In genomic region chrX:129721414-129721813, GRCh38 we compare ENCODE assay signal across 21 cellular contexts. TPM values are rescaled to one million over a fixed set of nuclear protein-coding genes. Genes with fewer than 3 reads are reported as not detected.
DNase-seq lines count a peak whose midpoint lies in the region; ATAC-seq, FAIRE-seq and TF ChIP-seq lines count a peak whose summit lies in the region.
"Had no signal": no experiment of that assay in that cellular context is flagged by ENCODE, and none has a peak within 500 bp of the region (broad histone marks: within the 10 kb centered on the region; RNA-seq: fewer than 3 reads in every experiment).

No MANE protein-coding gene starts in this region.

- ATAC-seq in K562, result no peak
- ATAC-seq in HG03135 (IDR thresholded peaks at IDR 0.05; ENCODE audit: unreplicated experiment), result no peak

- no peak for FAIRE-seq in K562 (lab: Jason Lieb, UNC)
- no peak for FAIRE-seq in endothelial cell of umbilical vein (lab: Jason Lieb, UNC)
- no peak for FAIRE-seq in frontal cortex (lab: Jason Lieb, UNC)
- FAIRE-seq: H54 had no signal

- H3K27me3 ChIP-seq in left ventricle myocardium inferior (ENCODE audit: low read depth) (no peaks in the 10 kb centered on the region), K562 (ENCODE audit: control insufficient read depth in 2 of 2, insufficient read depth in 2 of 2, low read length in 2 of 2) (peaks cover 7 to 27% of the 10 kb centered on the region in 2 experiments), endothelial cell of umbilical vein (ENCODE audit: control insufficient read depth in 2 of 2, insufficient read depth in 2 of 2, low read length in 2 of 2) (no peaks in the 10 kb centered on the region)
- H3K27me3 ChIP-seq: BE2C, Peyer's patch had no signal

- H4K20me1 ChIP-seq in K562 (replicated peaks; ENCODE audit: control insufficient read depth, insufficient read depth, low read length), result no peaks in the 10 kb centered on the region
- no peaks in the 10 kb centered on the region for H4K20me1 ChIP-seq in endothelial cell of umbilical vein (replicated peaks; ENCODE audit: control insufficient read depth, extremely low read depth, insufficient read depth, low read length)

- no peaks in the 10 kb centered on the region for H3K9me1 ChIP-seq in K562 (ENCODE audit: control insufficient read depth, insufficient read depth, low read length)
- no peaks in the 10 kb centered on the region for H3K9me1 ChIP-seq in endothelial cell of umbilical vein (replicated peaks; ENCODE audit: control insufficient read depth, extremely low read depth, insufficient read depth, low read length)

- H3K9me3 ChIP-seq in left ventricle myocardium inferior (replicated peaks) (no peaks in the 10 kb centered on the region), K562 (replicated peaks; ENCODE audit: control insufficient read depth, insufficient read depth, low read depth, low read length) (no peaks in the 10 kb centered on the region), endothelial cell of umbilical vein (replicated peaks; ENCODE audit: control insufficient read depth, insufficient read depth, low read length) (no peaks in the 10 kb centered on the region)
- H3K9me3 ChIP-seq: BE2C, Peyer's patch had no signal

- no TSS peak for BruUV-seq in K562 (replicated peaks; lab: Mats Ljungman, UMichigan)
- no TSS peak for BruUV-seq in endothelial cell of umbilical vein (replicated peaks; lab: Mats Ljungman, UMichigan)

- no peak for TF ChIP-seq EP300 in K562 (IDR thresholded peaks at IDR 0.05; ENCODE audit: low read length)

- POLR2A ChIA-PET in K562 (lab: Yijun Ruan, JAX) (no interaction called here), endothelial cell of umbilical vein (lab: Charles Lee) (no interaction called here)

- H3K4me2 ChIP-seq in K562 (ENCODE audit: insufficient read depth, low read length) (no peak overlapping the region), endothelial cell of umbilical vein (ENCODE audit: insufficient read depth, low read length) (no peak overlapping the region)

- TF ChIP-seq POLR2A in K562 (conservative IDR thresholded peaks at IDR 0.05), result no peak
- TF ChIP-seq POLR2A in endothelial cell of umbilical vein (IDR thresholded peaks at IDR 0.05; ENCODE audit: low read depth, low read length), result no peak

- peak; percentile 36 for DNase-seq in cardiac septum (ENCODE audit: low spot score)
- DNase-seq in left ventricle myocardium inferior, result no peak
- no peak for DNase-seq in K562 (ENCODE audit: extremely low read depth in 1 of 4, low spot score in 3 of 4)
- DNase-seq in endothelial cell of umbilical vein (ENCODE audit: low read depth, low spot score), result no peak
- no peak for DNase-seq in GM19240 (ENCODE audit: insufficient read length, low spot score)
- DNase-seq in frontal cortex (ENCODE audit: low spot score in 2 of 2), result no peak
- DNase-seq: BE2C; CD4-positive, CD25-positive, alpha-beta regulatory T cell; COR-L47; DMS79; MM.1S; NCI-H1048; NCI-H1417 treated with DMSO at 0.1 percent for 48 hours; NCI-H187; NCI-H446; NCI-H526; Peyer's patch had no signal

- dilution Hi-C loops in endothelial cell of umbilical vein (cut with MboI; ENCODE audit: extremely low pct_ligation_motif_present, low sequenced_read_pairs), result no loop called here

- in situ Hi-C loops in K562 (cut with MboI), result no loop called here

- H3K9ac ChIP-seq in K562 (ENCODE audit: insufficient read depth in 1 of 2, low read depth in 2 of 2, low read length in 2 of 2) (no peak overlapping the region), endothelial cell of umbilical vein (replicated peaks; ENCODE audit: extremely low read depth, insufficient read depth, low read length) (no peak overlapping the region)

- H2AFZ ChIP-seq in K562 (ENCODE audit: low read depth, low read length) (no peak overlapping the region), endothelial cell of umbilical vein (ENCODE audit: low read depth, low read length) (no peak overlapping the region)

- intact Hi-C loops in cardiac septum (cut with DNase I), result no loop called here
- intact Hi-C loops in left ventricle myocardium inferior (cut with micrococcal nuclease), result no loop called here
- intact Hi-C loops in K562 (cut with micrococcal nuclease), result no loop called here
- intact Hi-C loops in endothelial cell of umbilical vein (cut with micrococcal nuclease), result no loop called here

- H3K4me1 ChIP-seq in left ventricle myocardium inferior (no peaks in the 10 kb centered on the region), K562 (replicated peaks in 1 of 2; ENCODE audit: control insufficient read depth in 2 of 2, insufficient read depth in 2 of 2, low read length in 2 of 2) (peaks cover 0 to 6% of the 10 kb centered on the region in 2 experiments; a peak in 1 of 5 replicates), endothelial cell of umbilical vein (ENCODE audit: control insufficient read depth, extremely low read depth, insufficient read depth, low read length) (peaks cover 77% of the 10 kb centered on the region)
- H3K4me1 ChIP-seq: BE2C, Peyer's patch had no signal

- CTCF ChIA-PET in K562 (lab: Yijun Ruan, JAX; ENCODE audit: low intra/inter-chr PET ratio), result no interaction called here
- CTCF ChIA-PET in endothelial cell of umbilical vein (lab: Charles Lee), result no interaction called here

- TF ChIP-seq RAD21 in K562 (CRISPR knock-in tag; conservative IDR thresholded peaks at IDR 0.05 in 1 of 2, IDR thresholded peaks at IDR 0.05 in 1 of 2), result no peak

- 0% methylated on average over 2 of the region's 2 CpGs for WGBS in K562 (ENCODE audit: insufficient coverage, low coverage, missing lambda C conversion rate)

- H3K4me3 ChIP-seq in left ventricle myocardium inferior (no peak overlapping the region), K562 (no peak overlapping the region), endothelial cell of umbilical vein (replicated peaks in 1 of 3; ENCODE audit: insufficient read depth in 1 of 3, low read depth in 1 of 3, low read length in 3 of 3) (no peak overlapping the region)
- H3K4me3 ChIP-seq: Peyer's patch had no signal

- H3K27ac ChIP-seq in left ventricle myocardium inferior (replicated peaks), result no peak overlapping the region
- H3K27ac ChIP-seq in K562 (ENCODE audit: extremely low read depth, low read depth, low read length), result no peak overlapping the region
- H3K27ac ChIP-seq in endothelial cell of umbilical vein (ENCODE audit: insufficient read depth, low read depth, low read length), result peak overlapping the region; percentile 38
- H3K27ac ChIP-seq: Peyer's patch had no signal

- H3K79me2 ChIP-seq in K562 (ENCODE audit: control insufficient read depth, insufficient read depth, low read length) (no peaks in the 10 kb centered on the region), endothelial cell of umbilical vein (ENCODE audit: control insufficient read depth, insufficient read depth, low read length) (no peaks in the 10 kb centered on the region)

- H3K36me3 ChIP-seq in left ventricle myocardium inferior, result no peaks in the 10 kb centered on the region
- H3K36me3 ChIP-seq in K562 (ENCODE audit: control insufficient read depth, insufficient read depth, low read length), result no peaks in the 10 kb centered on the region
- H3K36me3 ChIP-seq in endothelial cell of umbilical vein (ENCODE audit: control insufficient read depth in 2 of 2, extremely low read depth in 1 of 2, insufficient read depth in 2 of 2, low read length in 2 of 2), result no peaks in the 10 kb centered on the region
- H3K36me3 ChIP-seq: BE2C, Peyer's patch had no signal

- TF ChIP-seq CTCF in left ventricle myocardium inferior (IDR thresholded peaks at IDR 0.05; ENCODE audit: borderline replicate concordance), result no peak
- TF ChIP-seq CTCF in K562 (IDR thresholded peaks at IDR 0.05 in 2 of 3, conservative IDR thresholded peaks at IDR 0.05 in 1 of 3; ENCODE audit: insufficient read depth in 2 of 3, low read depth in 1 of 3, low read length in 3 of 3), result no peak
- TF ChIP-seq CTCF in endothelial cell of umbilical vein (IDR thresholded peaks at IDR 0.05; ENCODE audit: extremely low read depth in 1 of 2, insufficient read depth in 1 of 2, low read depth in 1 of 2, low read length in 2 of 2), result no peak

RNA-seq across cellular contexts. Expression of gene XPNPEP2, which starts 17.4 kb away (rescaled TPM):
- total RNA-seq in cardiac septum (0.22 TPM), left ventricle myocardium inferior (1.3 TPM), K562 (2014; rRNA removed) (not detected in 2 replicates), K562 (2014; rRNA removed; fragmentation: Illumina TruSeq; extraction: Trizol) (not detected in 2 replicates), K562 (2015; rRNA removed; fragmentation: Illumina TruSeq; extraction: Trizol) (not detected in 2 replicates), K562 (2021) (0.04 TPM in 1 of 2 replicates, not detected in the other), endothelial cell of umbilical vein (not detected in 2 replicates), frontal cortex (under 0.01 TPM)
- not detected in 2 replicates for total RNA-seq in K562 (2011; cell fraction: chromatin; rRNA removed; ENCODE audit: low replicate concordance)
- total RNA-seq in K562 (2011; cell fraction: nucleolus; rRNA removed), result not detected in 2 replicates
- total RNA-seq in K562 (2011; cell fraction: nucleoplasm; rRNA removed), result not detected in 2 replicates
- polyA plus RNA-seq in K562 (2011; rRNA removed) (0.01 TPM in 1 of 2 replicates, not detected in the other), K562 (2014; fragmentation: Illumina TruSeq; extraction: Trizol) (0.13 TPM in 1 of 2 replicates, not detected in the other), K562 (2014; fragmentation: Nextera tagmentation; extraction: Ambion mirVana) (under 1 TPM in 1 of 2 experiments, not detected in 1; 0.03 TPM), K562 (2014; rRNA removed) (0.19 TPM in 1 of 2 replicates, not detected in the other), endothelial cell of umbilical vein (0.03 and 0.04 TPM in 2 replicates)
- 0.03 and 0.04 TPM in 2 replicates for polyA plus RNA-seq in K562 (2011; cell fraction: cytosol; rRNA removed)
- not detected in 2 replicates for polyA plus RNA-seq in K562 (2011; cell fraction: nucleus; rRNA removed)
- 0.05 and 0.11 TPM in 2 replicates for polyA plus RNA-seq in K562 (2012)
- polyA minus RNA-seq in K562 (2011; rRNA and poly(A)+ RNA removed), result not detected in 2 replicates
- not detected in 2 replicates for polyA minus RNA-seq in K562 (2011; cell fraction: cytosol; rRNA and poly(A)+ RNA removed)
- not detected in 2 replicates for polyA minus RNA-seq in K562 (2011; cell fraction: nucleus; rRNA and poly(A)+ RNA removed)
- polyA plus RNA-seq in endothelial cell of umbilical vein (2011; cell fraction: cytosol; rRNA removed), result 0.01 and 0.04 TPM in 2 replicates
- 0.07 TPM in 1 of 2 replicates, not detected in the other for polyA plus RNA-seq in endothelial cell of umbilical vein (2011; cell fraction: nucleus; rRNA removed)
- polyA plus RNA-seq in endothelial cell of umbilical vein (2012), result not detected in 2 replicates
- not detected in 2 replicates for polyA minus RNA-seq in endothelial cell of umbilical vein
- polyA minus RNA-seq in endothelial cell of umbilical vein (2011; cell fraction: cytosol; rRNA and poly(A)+ RNA removed), result not detected
- not detected in 2 replicates for polyA minus RNA-seq in endothelial cell of umbilical vein (2011; cell fraction: nucleus; rRNA and poly(A)+ RNA removed)
- total RNA-seq: A673, OCI-LY7 had no signal

RNA-seq across cellular contexts. Expression of gene SASH3, which starts 58.3 kb away (rescaled TPM):
- total RNA-seq in cardiac septum (3.8 TPM), left ventricle myocardium inferior (2.2 TPM), K562 (2014; rRNA removed) (0.08 and 0.14 TPM in 2 replicates), K562 (2014; rRNA removed; fragmentation: Illumina TruSeq; extraction: Trizol) (0.06 and 0.07 TPM in 2 replicates), K562 (2015; rRNA removed; fragmentation: Illumina TruSeq; extraction: Trizol) (0.72 and 1.1 TPM in 2 replicates), K562 (2021) (0.34 and 0.35 TPM in 2 replicates), endothelial cell of umbilical vein (not detected in 2 replicates), frontal cortex (0.82 TPM)
- total RNA-seq in K562 (2011; cell fraction: chromatin; rRNA removed; ENCODE audit: low replicate concordance), result not detected in 2 replicates
- not detected in 2 replicates for total RNA-seq in K562 (2011; cell fraction: nucleolus; rRNA removed)
- total RNA-seq in K562 (2011; cell fraction: nucleoplasm; rRNA removed), result not detected in 2 replicates
- polyA plus RNA-seq in K562 (2011; rRNA removed) (0.06 and 0.08 TPM in 2 replicates), K562 (2014; fragmentation: Illumina TruSeq; extraction: Trizol) (0.10 and 0.14 TPM in 2 replicates), K562 (2014; fragmentation: Nextera tagmentation; extraction: Ambion mirVana) (under 1 TPM; 0.03 to 0.06 TPM), K562 (2014; rRNA removed) (0.08 and 0.13 TPM in 2 replicates), endothelial cell of umbilical vein (not detected in 2 replicates)
- 0.04 and 0.06 TPM in 2 replicates for polyA plus RNA-seq in K562 (2011; cell fraction: cytosol; rRNA removed)
- polyA plus RNA-seq in K562 (2011; cell fraction: nucleus; rRNA removed), result 0.04 and 0.07 TPM in 2 replicates
- 0.21 and 0.75 TPM in 2 replicates for polyA plus RNA-seq in K562 (2012)
- polyA minus RNA-seq in K562 (2011; rRNA and poly(A)+ RNA removed), result not detected in 2 replicates
- polyA minus RNA-seq in K562 (2011; cell fraction: cytosol; rRNA and poly(A)+ RNA removed), result not detected in 2 replicates
- not detected in 2 replicates for polyA minus RNA-seq in K562 (2011; cell fraction: nucleus; rRNA and poly(A)+ RNA removed)
- not detected in 2 replicates for polyA plus RNA-seq in endothelial cell of umbilical vein (2011; cell fraction: cytosol; rRNA removed)
- not detected in 2 replicates for polyA plus RNA-seq in endothelial cell of umbilical vein (2011; cell fraction: nucleus; rRNA removed)
- not detected in 2 replicates for polyA plus RNA-seq in endothelial cell of umbilical vein (2012)
- polyA minus RNA-seq in endothelial cell of umbilical vein, result not detected in 2 replicates
- not detected for polyA minus RNA-seq in endothelial cell of umbilical vein (2011; cell fraction: cytosol; rRNA and poly(A)+ RNA removed)
- polyA minus RNA-seq in endothelial cell of umbilical vein (2011; cell fraction: nucleus; rRNA and poly(A)+ RNA removed), result not detected in 2 replicates
- total RNA-seq: A673 had no signal
